In genomic region chr3:110456438-110457138, GRCh38 we compare ENCODE assay signal across 17 cellular contexts.
DNase-seq lines count a peak whose midpoint lies in the region; ATAC-seq, FAIRE-seq and TF ChIP-seq lines count a peak whose summit lies in the region.
"Had no signal": no experiment of that assay in that cellular context is flagged by ENCODE, and none has a peak within 500 bp of the region (broad histone marks: within the 10 kb centered on the region; RNA-seq: fewer than 3 reads in every experiment).

No MANE protein-coding gene starts in this region.

- peak; percentile 64 to 70 for TF ChIP-seq RAD21 in H1 (IDR thresholded peaks at IDR 0.05 in 1 of 2, conservative IDR thresholded peaks at IDR 0.05 in 1 of 2; ENCODE audit: low read depth in 2 of 2, low read length in 2 of 2)

- no peak overlapping the region for H3K23ac ChIP-seq in H9 (ENCODE audit: insufficient read length, low read depth, low read length)
- no peak overlapping the region for H3K23ac ChIP-seq in H1 (ENCODE audit: insufficient read length)

- H3K4me3 ChIP-seq in H1 (ENCODE audit: extremely low read depth in 1 of 4, insufficient read depth in 2 of 4, low read depth in 3 of 4, low read length in 4 of 4) = no peak overlapping the region

- H3K79me1 ChIP-seq in H9 (ENCODE audit: insufficient read depth, low read depth, low read length, poor library complexity, severe bottlenecking) (no peaks in the 10 kb centered on the region), H1 (ENCODE audit: low read depth, low read length) (no peaks in the 10 kb centered on the region)

- H2AFZ ChIP-seq in H9 (ENCODE audit: low read length) = no peak overlapping the region
- no peak overlapping the region for H2AFZ ChIP-seq in H1 (ENCODE audit: low read length)

- no peak overlapping the region for H3K4me2 ChIP-seq in H9 (ENCODE audit: insufficient read depth, insufficient read length, low read length)
- no peak overlapping the region for H3K4me2 ChIP-seq in H1 (ENCODE audit: insufficient read depth in 1 of 2, low read depth in 2 of 2, low read length in 2 of 2)

- no peak for ATAC-seq in HG02981 (IDR thresholded peaks at IDR 0.05; ENCODE audit: unreplicated experiment)

- H3K79me2 ChIP-seq in H9 (ENCODE audit: insufficient read depth, low read length) (no peaks in the 10 kb centered on the region), H1 (ENCODE audit: control insufficient read depth in 1 of 2, insufficient read depth in 2 of 2, low read length in 2 of 2) (no peaks in the 10 kb centered on the region)

- H3K14ac ChIP-seq in H9 (ENCODE audit: insufficient read depth, low read length) (no peak overlapping the region), H1 (ENCODE audit: insufficient read length) (no peak overlapping the region)

- CTCF ChIA-PET in H1 (lab: Charles Lee; ENCODE audit: partially characterized antibody) = interaction anchor here (1.0 to 1.6 kb wide), 5 partner anchors 10 to 385 kb away, joined by 3 to 5 read pairs (median 4); no protein-coding TSS in a partner anchor

- H3K4ac ChIP-seq in H9 (ENCODE audit: low read depth, low read length) (no peak overlapping the region), H1 (replicated peaks; ENCODE audit: insufficient read length, low read depth, low read length) (no peak overlapping the region)

- H2BK5ac ChIP-seq in H9 (ENCODE audit: insufficient read length, low read length) (no peak overlapping the region), H1 (ENCODE audit: low read depth, low read length) (no peak overlapping the region)

- H3K27ac Mint-ChIP-seq in H9 (no peak overlapping the region; a peak in 1 of 7 replicates), neural crest cell (ENCODE audit: unreplicated experiment) (peak overlapping the region; percentile 57)
- H3K27ac Mint-ChIP-seq: CD14-positive monocyte had no signal

- no peak overlapping the region for H4K8ac ChIP-seq in H9 (replicated peaks; ENCODE audit: insufficient read length, low read depth, low read length)
- no peak overlapping the region for H4K8ac ChIP-seq in H1 (ENCODE audit: extremely low read depth, insufficient read depth, low read length)

- no peak overlapping the region for H3K4me3 Mint-ChIP-seq in H9
- no peak overlapping the region for H3K4me3 Mint-ChIP-seq in neural crest cell
- H3K4me3 Mint-ChIP-seq: CD14-positive monocyte had no signal

- H3K18ac ChIP-seq in H9 (ENCODE audit: insufficient read length, low read depth, low read length) = no peak overlapping the region
- no peak overlapping the region for H3K18ac ChIP-seq in H1 (ENCODE audit: extremely low read depth, low read length)

- H2BK12ac ChIP-seq in H9 (ENCODE audit: insufficient read length, low read depth, low read length) (no peak overlapping the region), H1 (ENCODE audit: low read depth, low read length) (no peak overlapping the region)

- H2BK20ac ChIP-seq in H9 (ENCODE audit: low read depth, low read length, poor library complexity, severe bottlenecking) (no peak overlapping the region), H1 (ENCODE audit: low read length) (no peak overlapping the region)

- DNase-seq in H9 (peak; percentile 34), OCI-M1 (lab: John Stamatoyannopoulos, UW) (peak; percentile 18), H1 (ENCODE audit: low read depth in 1 of 2, low spot score in 2 of 2) (no peak), neural crest cell (ENCODE audit: low read depth, low spot score) (no peak), dedifferentiated amniotic fluid mesenchymal stem cell (ENCODE audit: extremely low spot score) (no peak), HUDEP-2 (lab: John Stamatoyannopoulos, UW; ENCODE audit: unreplicated experiment in 76 of 76) (no peak)
- DNase-seq: DMS 273 treated with DMSO at 0.1 percent for 48 hours; GF-D8; MV-4-11; NCI-H1417 treated with DMSO at 0.1 percent for 48 hours; NCI-H2029; NCI-H2171 treated with DMSO at 0.1 percent for 48 hours; NCI-H446 treated with DMSO at 0.1 percent for 48 hours; NK-92 treated with Interleukin-12 subunit alpha and Interleukin-12 subunit beta, amount 100 ng/mL, for 24 hours had no signal

- H3K27me3 Mint-ChIP-seq in H9 (ENCODE audit: low read depth) (no peaks in the 10 kb centered on the region), neural crest cell (ENCODE audit: low read depth) (no peaks in the 10 kb centered on the region)

- TF ChIP-seq POLR2A in H1 (IDR thresholded peaks at IDR 0.05; ENCODE audit: control extremely low read depth in 1 of 2, low read depth in 2 of 2, low read length in 2 of 2) = no peak

- no peak for TF ChIP-seq EP300 in H1 (IDR thresholded peaks at IDR 0.05; ENCODE audit: borderline replicate concordance in 1 of 2, low read depth in 2 of 2, low read length in 2 of 2)

- POLR2A ChIA-PET in H1 (lab: Charles Lee; ENCODE audit: partially characterized antibody) = interaction anchor here (1.0 kb wide), 1 partner anchor 9 kb away, joined by 4 read pairs; no protein-coding TSS in a partner anchor

- H4K91ac ChIP-seq in H9 (ENCODE audit: insufficient read length, low read depth, low read length) = no peak overlapping the region
- no peak overlapping the region for H4K91ac ChIP-seq in H1 (replicated peaks; ENCODE audit: insufficient read length, low read length)

- H3K23me2 ChIP-seq in H9 (ENCODE audit: insufficient read length, low read depth, low read length, poor library complexity, severe bottlenecking) (no peaks in the 10 kb centered on the region), H1 (ENCODE audit: low read depth, low read length) (no peaks in the 10 kb centered on the region)

- TF ChIP-seq CTCF in H9 (conservative IDR thresholded peaks at IDR 0.05) (peak; percentile 46), H1 (IDR thresholded peaks at IDR 0.05; ENCODE audit: control extremely low read depth in 1 of 3, insufficient read depth in 1 of 3, low read depth in 1 of 3, low read length in 3 of 3) (peak in 2 of 3 experiments; percentile 38 to 58; a peak in 2 of 4 replicates), neural crest cell (conservative IDR thresholded peaks at IDR 0.05) (no peak)

- H4K5ac ChIP-seq in H9 (ENCODE audit: insufficient read length, low read depth, low read length) = no peak overlapping the region
- no peak overlapping the region for H4K5ac ChIP-seq in H1 (ENCODE audit: insufficient read length, low read depth, low read length)

- H3K36me3 Mint-ChIP-seq in H9 (ENCODE audit: insufficient read depth in 1 of 3, low read depth in 3 of 3) (peaks cover 5 to 31% (median 20%) of the 10 kb centered on the region in 3 experiments; a peak in 6 of 7 replicates), neural crest cell (ENCODE audit: low read depth) (peaks cover 6% of the 10 kb centered on the region)
- H3K36me3 Mint-ChIP-seq: CD14-positive monocyte had no signal

- WGBS in H9 (ENCODE audit: extremely low coverage, insufficient read length, low lambda C conversion rate) = no CpG with 5 or more reads among the region's 4 CpGs
- WGBS in H1 (ENCODE audit: extremely low coverage in 1 of 2, insufficient coverage in 1 of 2, insufficient read length in 1 of 2, insufficient replicate concordance in 2 of 2, low coverage in 1 of 2, low lambda C conversion rate in 2 of 2, missing lambda C conversion rate in 1 of 2), 2 experiments = 97% methylated on average over 4 of the region's 4 CpGs; no CpG with 5 or more reads in 1 of the 2 experiments

- H2AK5ac ChIP-seq in H9 (ENCODE audit: insufficient read length, low read length) = no peak overlapping the region
- H2AK5ac ChIP-seq in H1 (ENCODE audit: low read depth, low read length) = no peak overlapping the region; the same call in 1 of the 2 replicates

- H2BK120ac ChIP-seq in H9 (ENCODE audit: low read depth, low read length, poor library complexity, severe bottlenecking) (no peak overlapping the region), H1 (replicated peaks; ENCODE audit: low read depth, low read length) (peak overlapping the region; percentile 63)

- H2BK15ac ChIP-seq in H9 (ENCODE audit: low read depth, low read length) (no peak overlapping the region), H1 (ENCODE audit: low read length) (no peak overlapping the region)

- H3K27me3 ChIP-seq in H9 (ENCODE audit: insufficient read depth, low read length) = no peaks in the 10 kb centered on the region
- H3K27me3 ChIP-seq in H1 (replicated peaks in 1 of 4; ENCODE audit: control insufficient read depth in 3 of 4, extremely low read depth in 1 of 4, insufficient read depth in 3 of 4, low read length in 3 of 4) = no peaks in the 10 kb centered on the region

- H3K4me1 ChIP-seq in H9 (ENCODE audit: insufficient read depth, low read length) (no peaks in the 10 kb centered on the region), H1 (replicated peaks in 1 of 4; ENCODE audit: control insufficient read depth in 3 of 4, insufficient read depth in 4 of 4, low read length in 3 of 4) (no peaks in the 10 kb centered on the region)

- H3K56ac ChIP-seq in H9 (ENCODE audit: insufficient read length, low read depth, low read length) (no peak overlapping the region), H1 (replicated peaks; ENCODE audit: insufficient read length, low read depth, low read length) (no peak overlapping the region)

- H4K20me1 ChIP-seq in H9 (ENCODE audit: control insufficient read depth, insufficient read depth, insufficient read length) (no peaks in the 10 kb centered on the region), H1 (replicated peaks in 1 of 2; ENCODE audit: control insufficient read depth in 1 of 2, insufficient read depth in 2 of 2, low read length in 2 of 2) (no peaks in the 10 kb centered on the region)

- H3T11ph ChIP-seq in H9 (ENCODE audit: low read length) = no peak overlapping the region

- no peaks in the 10 kb centered on the region for H3K9me3 ChIP-seq in H9 (ENCODE audit: control insufficient read depth, low read depth, low read length)
- H3K9me3 ChIP-seq in H1 (ENCODE audit: insufficient read depth in 2 of 2, low read depth in 1 of 2, low read length in 1 of 2) = peaks cover 0 to 3% of the 10 kb centered on the region in 2 experiments; a peak in 1 of 4 replicates

- FAIRE-seq in H1 (lab: Jason Lieb, UNC) = peak; percentile 19

- no peak overlapping the region for H3K9ac ChIP-seq in H9 (ENCODE audit: extremely low read depth, insufficient read length, low read length)
- no peak overlapping the region for H3K9ac ChIP-seq in H1 (replicated peaks in 1 of 4; ENCODE audit: extremely low read depth in 1 of 4, low read depth in 3 of 4, low read length in 3 of 4)

- H3K27ac ChIP-seq in H9 (ENCODE audit: insufficient read length, low read depth, low read length) (no peak overlapping the region), H1 (ENCODE audit: low read depth, low read length) (no peak overlapping the region)
- H3K27ac ChIP-seq: RWPE1 had no signal

- no peaks in the 10 kb centered on the region for H3K36me3 ChIP-seq in H1 (ENCODE audit: control insufficient read depth in 2 of 4, insufficient read depth in 4 of 4, low read length in 3 of 4)

- H3K9me3 Mint-ChIP-seq in H9 = peaks cover 13 to 22% of the 10 kb centered on the region in 2 experiments
- peaks cover 22% of the 10 kb centered on the region for H3K9me3 Mint-ChIP-seq in neural crest cell

- H3K4me1 Mint-ChIP-seq in H9 (no peaks in the 10 kb centered on the region), neural crest cell (no peaks in the 10 kb centered on the region)
- H3K4me1 Mint-ChIP-seq: CD14-positive monocyte had no signal

TF ChIP-seq in H1, 55 proteins besides CTCF, POLR2A, EP300 and RAD21 (continues in another document):
- TF ChIP-seq CEBPB (IDR thresholded peaks at IDR 0.05; ENCODE audit: low read depth, low read length) (no peak), RFX5 (IDR thresholded peaks at IDR 0.05; ENCODE audit: borderline replicate concordance, low read depth, low read length) (no peak), CREB1 (IDR thresholded peaks at IDR 0.05) (no peak), JUN (IDR thresholded peaks at IDR 0.05; ENCODE audit: low read depth, low read length) (no peak)

Comparison
In these comparisons a context has a peak if more than half of its experiments do, and no peak if none do; other contexts are left out.
1. DNase-seq: peak in H9 (single experiment) and OCI-M1 (single experiment); none in H1 (0 of 2), neural crest cell (single experiment), dedifferentiated amniotic fluid mesenchymal stem cell (single experiment) and HUDEP-2 (0 of 76).